In genomic region chr5:76271836-76272235, GRCh38 we compare ENCODE assay signal across 28 cellular contexts.
"Had no signal": no experiment of that assay in that cellular context is flagged by ENCODE, and none has a peak within 500 bp of the region (broad histone marks: within the 10 kb centered on the region; RNA-seq: fewer than 3 reads in every experiment).

No MANE protein-coding gene starts in this region.

- H3K27me3 Mint-ChIP-seq: activated CD4-positive, alpha-beta memory T cell treated with anti-CD3 and anti-CD28 coated beads, Interleukin-2, amount 10 ng/mL, durations not matched to agents 7 days and 5 days; activated CD4-positive, alpha-beta T cell treated with anti-CD3 and anti-CD28 coated beads, Interleukin-2, amount 10 ng/mL, durations not matched to agents 7 days and 5 days; dendritic cell treated with granulocyte-macrophage colony-stimulating factor and Interleukin-4, amounts not matched to agents 40 ng/mL and 50 ng/mL, for 4 days had no signal

- DNase-seq: activated CD4-positive, alpha-beta memory T cell treated with anti-CD3 and anti-CD28 coated beads, Interleukin-2, amount 10 ng/mL, durations not matched to agents 7 days and 5 days; activated CD4-positive, alpha-beta T cell treated with anti-CD3 and anti-CD28 coated beads for 1 hour; activated CD4-positive, alpha-beta T cell treated with anti-CD3 and anti-CD28 coated beads, Interleukin-2, amount 10 ng/mL, durations not matched to agents 7 days and 5 days; activated CD8-positive, alpha-beta memory T cell treated with anti-CD3 and anti-CD28 coated beads, Interleukin-2, amount 50 U/mL, for 48 hours; activated gamma-delta T cell; activated naive CD4-positive, alpha-beta T cell treated with anti-CD3 and anti-CD28 coated beads, Interleukin-2, amount 10 ng/mL, durations not matched to agents 7 days and 5 days; activated T-cell treated with anti-CD3 and anti-CD28 coated beads, Interleukin-2, amount 50 U/mL, for 24 hours; amniotic stem cell; caudate nucleus; endodermal cell; foreskin fibroblast; heart left ventricle; hypothalamus; immature natural killer cell; lower lobe of right lung; mesenchymal stem cell; right cardiac atrium; spleen; stimulated activated naive CD4-positive, alpha-beta T cell; T-helper 9 cell; transverse colon; uterus had no signal

- H3K36me3 Mint-ChIP-seq: immature natural killer cell; natural killer cell treated with Interleukin-12 subunit alpha and Interleukin-12 subunit beta and Interleukin-15 and Interleukin-18, amount 100 ng/mL, for 72 hours had no signal

- H3K4me1 ChIP-seq: uterus had no signal

- H3K27me3 ChIP-seq: spleen, suprapubic skin, transverse colon, uterus had no signal

- ATAC-seq: esophagus mucosa; heart left ventricle; left lobe of liver; lower lobe of right lung; natural killer cell treated with Interleukin-12 subunit alpha and Interleukin-12 subunit beta and Interleukin-15 and Interleukin-18, amount 100 ng/mL, for 72 hours; right cardiac atrium had no signal

- H3K9me3 Mint-ChIP-seq: dendritic cell treated with granulocyte-macrophage colony-stimulating factor and Interleukin-4, amounts not matched to agents 40 ng/mL and 50 ng/mL, for 4 days; endodermal cell; immature natural killer cell; natural killer cell treated with Interleukin-12 subunit alpha and Interleukin-12 subunit beta and Interleukin-15 and Interleukin-18, amount 100 ng/mL, for 72 hours; T-helper 1 cell treated with Interleukin-12 subunit alpha and Interleukin-12 subunit beta and Interleukin-4 antibody, amounts not matched to agents 30 μg/mL and 1 μg/mL, for 36 hours had no signal

- H3K4me3 Mint-ChIP-seq: activated CD4-positive, alpha-beta memory T cell treated with anti-CD3 and anti-CD28 coated beads, Interleukin-2, amount 10 ng/mL, durations not matched to agents 7 days and 5 days; activated CD4-positive, alpha-beta T cell treated with anti-CD3 and anti-CD28 coated beads, Interleukin-2, amount 10 ng/mL, durations not matched to agents 7 days and 5 days; activated naive CD4-positive, alpha-beta T cell treated with anti-CD3 and anti-CD28 coated beads, Interleukin-2, amount 10 ng/mL, durations not matched to agents 7 days and 5 days; activated T-cell treated with anti-CD3 and anti-CD28 coated beads, Interleukin-2, amount 50 U/mL, for 24 hours; dendritic cell treated with granulocyte-macrophage colony-stimulating factor and Interleukin-4, amounts not matched to agents 40 ng/mL and 50 ng/mL, for 4 days; endodermal cell; immature natural killer cell; natural killer cell treated with Interleukin-12 subunit alpha and Interleukin-12 subunit beta and Interleukin-15 and Interleukin-18, amount 100 ng/mL, for 72 hours; T-helper 1 cell treated with Interleukin-12 subunit alpha and Interleukin-12 subunit beta and Interleukin-4 antibody, amounts not matched to agents 30 μg/mL and 1 μg/mL, for 36 hours had no signal

- H3K9me3 ChIP-seq: heart left ventricle, lower lobe of right lung, spleen, suprapubic skin, transverse colon, uterus had no signal

- H3K4me3 ChIP-seq: heart left ventricle, lower lobe of right lung, spleen, suprapubic skin, transverse colon, uterus had no signal

- H3K36me3 ChIP-seq: heart left ventricle, lower lobe of right lung, spleen, suprapubic skin, transverse colon, uterus had no signal

- H3K27ac ChIP-seq: heart left ventricle, lower lobe of right lung, spleen, suprapubic skin, transverse colon, uterus had no signal

- H3K27ac Mint-ChIP-seq: activated CD4-positive, alpha-beta memory T cell treated with anti-CD3 and anti-CD28 coated beads, Interleukin-2, amount 10 ng/mL, durations not matched to agents 7 days and 5 days; activated CD4-positive, alpha-beta T cell treated with anti-CD3 and anti-CD28 coated beads, Interleukin-2, amount 10 ng/mL, durations not matched to agents 7 days and 5 days; activated naive CD4-positive, alpha-beta T cell treated with anti-CD3 and anti-CD28 coated beads, Interleukin-2, amount 10 ng/mL, durations not matched to agents 7 days and 5 days; activated T-cell treated with anti-CD3 and anti-CD28 coated beads, Interleukin-2, amount 50 U/mL, for 24 hours; dendritic cell treated with granulocyte-macrophage colony-stimulating factor and Interleukin-4, amounts not matched to agents 40 ng/mL and 50 ng/mL, for 4 days; endodermal cell; immature natural killer cell; T-helper 1 cell treated with Interleukin-12 subunit alpha and Interleukin-12 subunit beta and Interleukin-4 antibody, amounts not matched to agents 30 μg/mL and 1 μg/mL, for 36 hours had no signal
